ENCODE assay signal across 10 cellular contexts in the genomic region with DNA sequence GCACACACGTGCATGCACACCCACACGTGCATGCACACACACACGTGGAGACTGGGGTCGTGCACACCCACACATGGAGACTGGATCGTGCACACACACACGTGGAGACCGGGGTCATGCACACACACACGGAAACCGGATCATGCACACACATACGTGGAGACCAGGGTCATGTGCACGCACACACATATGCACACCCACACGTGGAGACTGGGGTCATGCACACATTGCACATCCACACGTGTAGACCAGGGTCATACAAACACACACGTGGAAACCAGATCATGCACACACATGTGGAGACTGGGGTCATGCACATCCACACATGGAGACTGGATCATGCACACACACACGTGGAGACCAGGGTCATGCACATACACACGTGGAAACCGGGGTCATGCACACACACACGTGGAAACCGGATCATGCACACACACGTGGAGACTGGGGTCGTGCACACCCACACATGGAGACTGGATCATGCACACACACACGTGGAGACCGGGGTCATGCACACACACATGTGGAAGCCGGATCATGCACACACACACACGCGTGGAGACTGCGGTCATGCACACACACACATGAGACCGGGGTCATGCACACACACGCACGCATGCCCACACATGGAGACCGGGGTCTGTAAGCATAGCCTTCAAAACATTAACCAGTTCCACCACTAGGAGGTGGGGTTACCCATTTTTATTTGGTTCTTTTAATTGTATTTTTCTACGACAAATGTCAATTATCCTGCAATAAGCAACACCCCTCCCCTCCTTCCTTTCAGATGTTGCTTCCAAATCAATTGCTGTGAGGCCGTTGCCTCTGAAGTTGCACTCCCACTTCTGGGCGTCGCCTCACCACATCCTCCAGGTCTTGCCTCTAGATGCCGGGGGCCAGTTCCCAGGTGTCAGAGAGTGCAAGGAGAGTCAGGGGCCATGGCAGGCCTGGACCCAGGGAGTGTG.
DNase-seq lines count a peak whose midpoint lies in the region; ATAC-seq and TF ChIP-seq lines count a peak whose summit lies in the region.
"Had no signal": no experiment of that assay in that cellular context is flagged by ENCODE, and none has a peak within 500 bp of the region (broad histone marks: within the 10 kb centered on the region; RNA-seq: fewer than 3 reads in every experiment).

No MANE protein-coding gene starts in this region.

- H3K36me3 Mint-ChIP-seq in CD4-positive, alpha-beta memory T cell, result no peaks in the 10 kb centered on the region
- H3K36me3 Mint-ChIP-seq in activated CD8-positive, alpha-beta T cell treated with anti-CD3 and anti-CD28 coated beads for 36 hours (ENCODE audit: low read depth), result no peaks in the 10 kb centered on the region
- H3K36me3 Mint-ChIP-seq: activated naive CD8-positive, alpha-beta T cell had no signal

- CTCF ChIA-PET in CD4-positive, alpha-beta memory T cell (lab: Charles Lee; ENCODE audit: partially characterized antibody), result interaction anchor here (0.7 to 1.1 kb wide), 3 partner anchors 26 to 47 kb away, joined by 3 to 4 read pairs (median 3); no protein-coding TSS in a partner anchor
- CTCF ChIA-PET in activated CD8-positive, alpha-beta T cell treated with anti-CD3 and anti-CD28 coated beads for 36 hours (lab: Charles Lee), result interaction anchor here (1.7 kb wide), 1 partner anchor 8 kb away, joined by 5 read pairs; no protein-coding TSS in a partner anchor

- peak overlapping the region in 1 of 2 donors; percentile 17 for H3K4me3 ChIP-seq in CD4-positive, alpha-beta memory T cell (ENCODE audit: low read length in 2 of 2)
- H3K4me3 ChIP-seq in HFF-Myc (replicated peaks; ENCODE audit: low read depth, low read length), result no peak overlapping the region

- peak in 4 of 5 donors; percentile 39 to 51 (median 42) for DNase-seq in CD4-positive, alpha-beta memory T cell
- DNase-seq in HFF-Myc (ENCODE audit: extremely low read depth, low read depth) (no peak), left lobe of liver (ENCODE audit: low spot score) (peak; percentile 37), GM19240 (ENCODE audit: insufficient read length, low spot score) (no peak), GM13976 (ENCODE audit: low spot score) (no peak)
- DNase-seq in activated CD8-positive, alpha-beta T cell treated with anti-CD3 and anti-CD28 coated beads for 36 hours, result peak; percentile 27

- H3K4me3 Mint-ChIP-seq in CD4-positive, alpha-beta memory T cell, result peak overlapping the region in 7 of 8 donors; percentile 50 to 72 (median 63)
- H3K4me3 Mint-ChIP-seq in activated CD8-positive, alpha-beta T cell treated with anti-CD3 and anti-CD28 coated beads for 36 hours, result no peak overlapping the region
- H3K4me3 Mint-ChIP-seq: activated naive CD8-positive, alpha-beta T cell had no signal

- H3K27me3 ChIP-seq in CD4-positive, alpha-beta memory T cell (ENCODE audit: insufficient read depth, low read length), result no peaks in the 10 kb centered on the region

- H3K9me3 ChIP-seq in CD4-positive, alpha-beta memory T cell (ENCODE audit: control insufficient read depth in 1 of 2, low read length in 2 of 2), result no peaks in the 10 kb centered on the region
- H3K9me3 ChIP-seq: neutrophil had no signal

- H3K4me1 Mint-ChIP-seq in CD4-positive, alpha-beta memory T cell, result peaks cover 29 to 57% (median 40%) of the 10 kb centered on the region in 4 donors
- H3K4me1 Mint-ChIP-seq in activated CD8-positive, alpha-beta T cell treated with anti-CD3 and anti-CD28 coated beads for 36 hours (ENCODE audit: low read depth), result peaks cover 15% of the 10 kb centered on the region

- H3K4me1 ChIP-seq in CD4-positive, alpha-beta memory T cell (ENCODE audit: insufficient read depth, low read length), result peaks cover 46% of the 10 kb centered on the region

- in situ Hi-C loops in GM13976 (cut with MboI; ENCODE audit: low sequenced_read_pairs, unreplicated experiment), result no loop called here

- no peak overlapping the region for H3K27ac ChIP-seq in CD4-positive, alpha-beta memory T cell (ENCODE audit: low read depth, low read length)
- H3K27ac ChIP-seq: neutrophil had no signal

- peak; percentile 70 for ATAC-seq in activated CD8-positive, alpha-beta T cell treated with anti-CD3 and anti-CD28 coated beads for 36 hours
- peak; percentile 17 for ATAC-seq in left lobe of liver
- no peak for ATAC-seq in HG03342 (IDR thresholded peaks at IDR 0.05; ENCODE audit: unreplicated experiment)
- no peak for ATAC-seq in GM19455 (IDR thresholded peaks at IDR 0.05; ENCODE audit: unreplicated experiment)

- peaks cover 0 to 3% of the 10 kb centered on the region in 2 donors for H3K27me3 Mint-ChIP-seq in CD4-positive, alpha-beta memory T cell
- peaks cover 8% of the 10 kb centered on the region for H3K27me3 Mint-ChIP-seq in activated CD8-positive, alpha-beta T cell treated with anti-CD3 and anti-CD28 coated beads for 36 hours

- intact Hi-C loops in CD4-positive, alpha-beta memory T cell (cut with micrococcal nuclease), result loop anchor here (1.0 kb wide), 1 partner anchor 47 kb away; no protein-coding TSS in a partner anchor
- intact Hi-C loops in activated CD8-positive, alpha-beta T cell treated with anti-CD3 and anti-CD28 coated beads for 36 hours (cut with micrococcal nuclease), result no loop called here

- POLR2A ChIA-PET in CD4-positive, alpha-beta memory T cell (lab: Charles Lee; ENCODE audit: partially characterized antibody), result interaction anchor here (0.9 to 1.8 kb wide), 4 partner anchors 8 to 47 kb away, joined by 3 to 12 read pairs (median 7); no protein-coding TSS in a partner anchor
- POLR2A ChIA-PET in activated CD8-positive, alpha-beta T cell treated with anti-CD3 and anti-CD28 coated beads for 36 hours (lab: Charles Lee), result no interaction called here

- H3K36me3 ChIP-seq in CD4-positive, alpha-beta memory T cell (ENCODE audit: insufficient read depth, low read length), result no peaks in the 10 kb centered on the region
- H3K36me3 ChIP-seq: neutrophil had no signal

- H3K27ac Mint-ChIP-seq in CD4-positive, alpha-beta memory T cell, result peak overlapping the region in 5 of 7 donors; percentile 48 to 88 (median 72)
- no peak overlapping the region for H3K27ac Mint-ChIP-seq in activated CD8-positive, alpha-beta T cell treated with anti-CD3 and anti-CD28 coated beads for 36 hours
- H3K27ac Mint-ChIP-seq: activated naive CD8-positive, alpha-beta T cell had no signal

- peak; percentile 1 for TF ChIP-seq CTCF in HFF-Myc (IDR thresholded peaks at IDR 0.05; ENCODE audit: low read depth, low read length, missing control alignments)
- TF ChIP-seq CTCF in activated CD8-positive, alpha-beta T cell treated with anti-CD3 and anti-CD28 coated beads for 36 hours (IDR thresholded peaks at IDR 0.05), result peak; percentile 60
- TF ChIP-seq CTCF in GM13976 (IDR thresholded peaks at IDR 0.05; ENCODE audit: borderline replicate concordance, control extremely low read depth, extremely low read depth, insufficient read depth, missing control alignments), result no peak

- H3K9me3 Mint-ChIP-seq in CD4-positive, alpha-beta memory T cell, result peaks cover 0 to 4% (median 0%) of the 10 kb centered on the region in 8 donors
- H3K9me3 Mint-ChIP-seq in activated CD8-positive, alpha-beta T cell treated with anti-CD3 and anti-CD28 coated beads for 36 hours, result no peaks in the 10 kb centered on the region

Comparison
In these comparisons a context has a peak if more than half of its experiments do, and no peak if none do; other contexts are left out.
1. DNase-seq: peak in CD4-positive, alpha-beta memory T cell (4 of 5), activated CD8-positive, alpha-beta T cell treated with anti-CD3 and anti-CD28 coated beads for 36 hours (single experiment) and left lobe of liver (single experiment); none in HFF-Myc (single experiment), GM19240 (single experiment) and GM13976 (single experiment).
2. ATAC-seq: peak in activated CD8-positive, alpha-beta T cell treated with anti-CD3 and anti-CD28 coated beads for 36 hours (single experiment) and left lobe of liver (single experiment); none in HG03342 (single experiment) and GM19455 (single experiment).